2 cellular contexts compared by ENCODE assay signal in the genomic region with DNA sequence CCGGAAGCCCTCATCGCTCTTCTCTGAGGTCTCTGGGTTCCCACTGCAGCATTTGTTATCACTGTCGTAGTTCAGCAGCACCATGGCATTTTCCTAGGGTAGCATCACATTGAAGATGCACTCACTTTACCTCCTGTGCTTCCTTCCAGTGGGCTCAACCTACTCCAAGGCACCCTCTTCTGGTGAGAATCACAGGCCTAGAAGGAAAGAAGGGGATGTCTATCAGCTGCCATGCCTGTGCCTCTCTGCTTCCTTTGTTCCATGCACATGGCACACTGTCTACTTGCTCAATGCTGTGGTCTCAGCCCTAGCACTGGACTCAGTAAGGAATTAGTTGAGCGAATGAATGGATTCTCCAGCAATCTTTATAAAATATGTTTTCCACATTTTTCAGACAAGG.
TF ChIP-seq lines count a peak whose summit lies in the region.

No MANE protein-coding gene starts in this region.

TF ChIP-seq in SK-N-SH treated with all-trans-retinoic acid at 6 μM for 48 hours, 23 proteins besides CTCF, POLR2A, EP300 and RAD21:
- no peak for TF ChIP-seq CSDC2 (CRISPR knock-in tag; IDR thresholded peaks at IDR 0.05)
- TF ChIP-seq TCF4 (CRISPR knock-in tag; IDR thresholded peaks at IDR 0.05; ENCODE audit: borderline replicate concordance) = no peak
- TF ChIP-seq, protein P1, sequence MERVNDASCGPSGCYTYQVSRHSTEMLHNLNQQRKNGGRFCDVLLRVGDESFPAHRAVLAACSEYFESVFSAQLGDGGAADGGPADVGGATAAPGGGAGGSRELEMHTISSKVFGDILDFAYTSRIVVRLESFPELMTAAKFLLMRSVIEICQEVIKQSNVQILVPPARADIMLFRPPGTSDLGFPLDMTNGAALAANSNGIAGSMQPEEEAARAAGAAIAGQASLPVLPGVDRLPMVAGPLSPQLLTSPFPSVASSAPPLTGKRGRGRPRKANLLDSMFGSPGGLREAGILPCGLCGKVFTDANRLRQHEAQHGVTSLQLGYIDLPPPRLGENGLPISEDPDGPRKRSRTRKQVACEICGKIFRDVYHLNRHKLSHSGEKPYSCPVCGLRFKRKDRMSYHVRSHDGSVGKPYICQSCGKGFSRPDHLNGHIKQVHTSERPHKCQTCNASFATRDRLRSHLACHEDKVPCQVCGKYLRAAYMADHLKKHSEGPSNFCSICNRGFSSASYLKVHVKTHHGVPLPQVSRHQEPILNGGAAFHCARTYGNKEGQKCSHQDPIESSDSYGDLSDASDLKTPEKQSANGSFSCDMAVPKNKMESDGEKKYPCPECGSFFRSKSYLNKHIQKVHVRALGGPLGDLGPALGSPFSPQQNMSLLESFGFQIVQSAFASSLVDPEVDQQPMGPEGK (CRISPR knock-in tag; IDR thresholded peaks at IDR 0.05; ENCODE audit: borderline replicate concordance) = no peak
- TF ChIP-seq GLIS3 (CRISPR knock-in tag; IDR thresholded peaks at IDR 0.05) = no peak
- TF ChIP-seq BACH2 (CRISPR knock-in tag; IDR thresholded peaks at IDR 0.05; ENCODE audit: borderline replicate concordance) = no peak
- TF ChIP-seq ZNF70 (CRISPR knock-in tag; IDR thresholded peaks at IDR 0.05) = no peak
- TF ChIP-seq ESRRG (CRISPR knock-in tag; IDR thresholded peaks at IDR 0.05) = no peak
- TF ChIP-seq RARB (CRISPR knock-in tag; IDR thresholded peaks at IDR 0.05) = no peak
- no peak for TF ChIP-seq ZFP3 (CRISPR knock-in tag; IDR thresholded peaks at IDR 0.05)
- no peak for TF ChIP-seq ZNF565 (CRISPR knock-in tag; conservative IDR thresholded peaks at IDR 0.05; ENCODE audit: low read depth)
- no peak for TF ChIP-seq ZNF8 (CRISPR knock-in tag; IDR thresholded peaks at IDR 0.05)

TF ChIP-seq in SK-N-SH, 30 proteins besides CTCF, POLR2A, EP300 and RAD21:
- TF ChIP-seq, protein P2, sequence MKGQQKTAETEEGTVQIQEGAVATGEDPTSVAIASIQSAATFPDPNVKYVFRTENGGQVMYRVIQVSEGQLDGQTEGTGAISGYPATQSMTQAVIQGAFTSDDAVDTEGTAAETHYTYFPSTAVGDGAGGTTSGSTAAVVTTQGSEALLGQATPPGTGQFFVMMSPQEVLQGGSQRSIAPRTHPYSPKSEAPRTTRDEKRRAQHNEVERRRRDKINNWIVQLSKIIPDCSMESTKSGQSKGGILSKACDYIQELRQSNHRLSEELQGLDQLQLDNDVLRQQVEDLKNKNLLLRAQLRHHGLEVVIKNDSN (IDR thresholded peaks at IDR 0.05; ENCODE audit: borderline replicate concordance, low read depth) = no peak
- TF ChIP-seq FOSL2 (IDR thresholded peaks at IDR 0.05; ENCODE audit: borderline replicate concordance, low read depth) (no peak), FOXJ3 (CRISPR knock-in tag; IDR thresholded peaks at IDR 0.05) (no peak), ELF1 (IDR thresholded peaks at IDR 0.05) (no peak)
